Comparison of ENCODE assay signal across 8 cellular contexts in the genomic region with DNA sequence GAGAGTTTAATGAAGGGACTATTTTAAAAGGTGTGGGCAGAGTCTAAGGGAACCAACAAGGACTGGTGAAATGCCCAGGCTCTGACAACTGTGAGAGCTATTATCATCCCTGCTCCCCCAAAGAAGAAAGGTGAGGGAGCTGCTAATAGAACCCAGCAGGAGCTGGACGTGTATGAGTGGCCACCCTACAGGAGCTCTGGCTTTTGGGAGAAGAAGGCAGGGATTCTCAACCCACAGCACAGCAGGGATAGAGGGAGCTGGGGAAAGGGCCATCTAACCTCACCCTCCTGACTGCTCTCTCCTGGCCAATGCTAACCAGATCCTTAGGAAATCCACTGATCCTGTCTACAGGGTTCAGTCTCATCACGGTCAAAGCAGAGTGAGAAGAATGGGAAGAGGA. TPM values are rescaled to one million over a fixed set of nuclear protein-coding genes. Genes with fewer than 3 reads are reported as not detected.
"Had no signal": no experiment of that assay in that cellular context is flagged by ENCODE, and none has a peak within 500 bp of the region (broad histone marks: within the 10 kb centered on the region; RNA-seq: fewer than 3 reads in every experiment).

No MANE protein-coding gene starts in this region.

- H2AFZ ChIP-seq: GM23248 had no signal

- H3K4me3 Mint-ChIP-seq: H9 had no signal

- H3K9ac ChIP-seq: GM23248 had no signal

- ATAC-seq: K562 had no signal

- H3K9me3 Mint-ChIP-seq: H9 had no signal

- H3K4me1 Mint-ChIP-seq: H9 had no signal

- H3K27ac Mint-ChIP-seq: H9 had no signal

- H3K27ac ChIP-seq: GM23248 had no signal

- DNase-seq: GM23248, GOT3, H9, HCEC 1CT, IMR-90 had no signal

- FAIRE-seq: HTR-8/SVneo, K562 had no signal

- H3K4me3 ChIP-seq: GM23248, K562 had no signal

RNA-seq across cellular contexts. Expression of gene GRIN2B, which starts 57.1 kb away (rescaled TPM):
- total RNA-seq: GM23248, H4, IMR-90, K562 had no signal
- polyA plus RNA-seq: GM23248, K562 had no signal
